In the genomic region with DNA sequence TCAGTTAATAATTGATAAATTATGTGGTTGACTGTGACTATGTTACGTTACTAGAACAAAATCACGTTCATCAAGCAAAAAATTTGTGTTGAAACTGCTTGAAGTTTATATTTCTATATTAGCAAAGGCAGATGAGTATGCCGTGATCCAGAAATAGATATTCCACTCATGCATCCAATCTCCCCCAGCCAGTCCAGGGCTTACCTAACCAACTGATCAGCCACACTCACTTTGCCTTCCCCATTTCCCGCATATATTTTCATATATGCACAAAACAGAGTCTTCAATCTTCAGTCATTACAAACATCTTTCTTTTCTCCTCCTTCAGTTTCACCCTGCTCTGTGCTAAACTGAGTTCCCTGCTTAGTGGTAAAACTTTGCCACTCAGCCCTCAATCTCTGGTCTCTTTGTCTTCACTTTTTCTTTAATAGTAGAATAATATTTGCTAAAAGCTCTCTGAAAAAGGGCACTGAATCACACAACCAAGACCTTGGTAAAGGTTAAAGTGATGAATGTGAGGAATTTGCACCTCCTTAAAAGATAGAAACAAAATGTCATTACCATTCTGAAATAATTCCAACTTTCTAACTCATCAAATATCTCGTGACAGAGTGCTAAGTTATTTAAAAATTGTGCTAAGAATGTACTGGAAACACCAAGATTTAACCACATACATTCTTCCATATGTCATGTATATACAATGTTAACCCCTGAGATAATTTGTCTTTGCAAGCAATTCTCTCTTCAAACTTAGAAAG, we compare ENCODE assay signal across 2 cellular contexts.
TF ChIP-seq lines count a peak whose summit lies in the region.

No MANE protein-coding gene starts in this region.

TF ChIP-seq in SK-N-SH, 30 proteins besides CTCF, POLR2A, EP300 and RAD21:
- TF ChIP-seq USF1 (IDR thresholded peaks at IDR 0.05; ENCODE audit: borderline replicate concordance, low read depth) (no peak), YY1 (IDR thresholded peaks at IDR 0.05; ENCODE audit: low read depth) (no peak), MAX (IDR thresholded peaks at IDR 0.05; ENCODE audit: low read depth) (no peak)

TF ChIP-seq in SK-N-SH treated with all-trans-retinoic acid at 6 μM for 48 hours, 23 proteins besides CTCF, POLR2A, EP300 and RAD21 (continued from another document):
- TF ChIP-seq, protein P1, sequence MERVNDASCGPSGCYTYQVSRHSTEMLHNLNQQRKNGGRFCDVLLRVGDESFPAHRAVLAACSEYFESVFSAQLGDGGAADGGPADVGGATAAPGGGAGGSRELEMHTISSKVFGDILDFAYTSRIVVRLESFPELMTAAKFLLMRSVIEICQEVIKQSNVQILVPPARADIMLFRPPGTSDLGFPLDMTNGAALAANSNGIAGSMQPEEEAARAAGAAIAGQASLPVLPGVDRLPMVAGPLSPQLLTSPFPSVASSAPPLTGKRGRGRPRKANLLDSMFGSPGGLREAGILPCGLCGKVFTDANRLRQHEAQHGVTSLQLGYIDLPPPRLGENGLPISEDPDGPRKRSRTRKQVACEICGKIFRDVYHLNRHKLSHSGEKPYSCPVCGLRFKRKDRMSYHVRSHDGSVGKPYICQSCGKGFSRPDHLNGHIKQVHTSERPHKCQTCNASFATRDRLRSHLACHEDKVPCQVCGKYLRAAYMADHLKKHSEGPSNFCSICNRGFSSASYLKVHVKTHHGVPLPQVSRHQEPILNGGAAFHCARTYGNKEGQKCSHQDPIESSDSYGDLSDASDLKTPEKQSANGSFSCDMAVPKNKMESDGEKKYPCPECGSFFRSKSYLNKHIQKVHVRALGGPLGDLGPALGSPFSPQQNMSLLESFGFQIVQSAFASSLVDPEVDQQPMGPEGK (CRISPR knock-in tag; IDR thresholded peaks at IDR 0.05; ENCODE audit: borderline replicate concordance) = no peak
- TF ChIP-seq ZNF565 (CRISPR knock-in tag; conservative IDR thresholded peaks at IDR 0.05; ENCODE audit: low read depth) (no peak), TOX (CRISPR knock-in tag; IDR thresholded peaks at IDR 0.05; ENCODE audit: borderline replicate concordance) (no peak), CREB5 (CRISPR knock-in tag; IDR thresholded peaks at IDR 0.05; ENCODE audit: low read depth) (no peak), ESRRG (CRISPR knock-in tag; IDR thresholded peaks at IDR 0.05) (no peak), RARB (CRISPR knock-in tag; IDR thresholded peaks at IDR 0.05) (no peak), ZC3H10 (CRISPR knock-in tag; IDR thresholded peaks at IDR 0.05) (no peak), ZNF70 (CRISPR knock-in tag; IDR thresholded peaks at IDR 0.05) (no peak), GLIS3 (CRISPR knock-in tag; IDR thresholded peaks at IDR 0.05) (no peak), ZFP3 (CRISPR knock-in tag; IDR thresholded peaks at IDR 0.05) (no peak), CSDC2 (CRISPR knock-in tag; IDR thresholded peaks at IDR 0.05) (no peak), SNAI2 (CRISPR knock-in tag; IDR thresholded peaks at IDR 0.05) (no peak), ZNF8 (CRISPR knock-in tag; IDR thresholded peaks at IDR 0.05) (no peak)
